In the genomic region with DNA sequence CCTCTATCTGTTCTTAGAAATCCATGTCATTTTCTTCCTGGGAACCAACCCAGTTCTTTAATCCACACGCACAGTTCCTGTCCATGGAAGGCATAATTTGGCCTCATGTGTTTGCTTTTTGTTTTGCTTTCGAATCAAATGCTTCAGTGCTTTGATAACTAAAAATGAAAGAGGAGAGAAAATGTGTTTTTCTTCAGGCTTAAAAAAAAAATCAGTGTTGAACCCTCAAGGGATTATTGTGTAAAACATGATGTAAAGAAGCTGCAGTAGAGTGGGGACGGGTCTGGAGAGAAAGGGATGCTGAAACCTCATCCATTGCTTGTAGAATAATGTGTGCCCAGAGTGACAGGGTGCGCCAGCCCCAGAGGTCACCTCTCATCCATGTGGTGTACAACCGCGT, we compare ENCODE assay signal across 17 cellular contexts.
"Had no signal": no experiment of that assay in that cellular context is flagged by ENCODE, and none has a peak within 500 bp of the region (broad histone marks: within the 10 kb centered on the region; RNA-seq: fewer than 3 reads in every experiment).

No MANE protein-coding gene starts in this region.

- H3K79me2 ChIP-seq: hepatocyte had no signal

- H3K9me3 ChIP-seq: adrenal gland, thyroid gland had no signal

- H3K4me3 Mint-ChIP-seq: mesothelial cell of epicardium, neural crest cell had no signal

- DNase-seq: activated CD4-positive, alpha-beta T cell treated with anti-CD3 and anti-CD28 coated beads for 1 hour; activated gamma-delta T cell; adrenal gland; cerebellar nuclear complex; cortex of kidney; erythroblast; stimulated activated naive CD4-positive, alpha-beta T cell treated with Interleukin-2 at 50 U/mL for 16 hours; thyroid gland had no signal

- H3K9me3 Mint-ChIP-seq: activated naive CD4-positive, alpha-beta T cell treated with anti-CD3 and anti-CD28 coated beads, Interleukin-2, amount 50 U/mL, for 72 hours; mesothelial cell of epicardium; neural crest cell had no signal

- H3K27ac ChIP-seq: adrenal gland, hepatocyte, thyroid gland, VCaP had no signal

- H3K27me3 ChIP-seq: adrenal gland, hepatocyte, thyroid gland had no signal

- H3K27ac Mint-ChIP-seq: mesothelial cell of epicardium had no signal

- H3K4me1 ChIP-seq: adrenal gland, thyroid gland had no signal

- H3K4me2 ChIP-seq: hepatocyte had no signal

- FAIRE-seq: bronchial epithelial cell, endometrium, islet of Langerhans had no signal

- H2AFZ ChIP-seq: hepatocyte had no signal

- H3K36me3 Mint-ChIP-seq: activated naive CD4-positive, alpha-beta T cell treated with anti-CD3 and anti-CD28 coated beads, Interleukin-2, amount 50 U/mL, for 72 hours; mesothelial cell of epicardium had no signal

- H3K36me3 ChIP-seq: adrenal gland, thyroid gland had no signal

- H3K4me3 ChIP-seq: adrenal gland, hepatocyte, lung, thyroid gland had no signal

- ATAC-seq: activated naive CD4-positive, alpha-beta T cell treated with anti-CD3 and anti-CD28 coated beads, Interleukin-2, amount 50 U/mL, for 72 hours had no signal
